In the genomic region with DNA sequence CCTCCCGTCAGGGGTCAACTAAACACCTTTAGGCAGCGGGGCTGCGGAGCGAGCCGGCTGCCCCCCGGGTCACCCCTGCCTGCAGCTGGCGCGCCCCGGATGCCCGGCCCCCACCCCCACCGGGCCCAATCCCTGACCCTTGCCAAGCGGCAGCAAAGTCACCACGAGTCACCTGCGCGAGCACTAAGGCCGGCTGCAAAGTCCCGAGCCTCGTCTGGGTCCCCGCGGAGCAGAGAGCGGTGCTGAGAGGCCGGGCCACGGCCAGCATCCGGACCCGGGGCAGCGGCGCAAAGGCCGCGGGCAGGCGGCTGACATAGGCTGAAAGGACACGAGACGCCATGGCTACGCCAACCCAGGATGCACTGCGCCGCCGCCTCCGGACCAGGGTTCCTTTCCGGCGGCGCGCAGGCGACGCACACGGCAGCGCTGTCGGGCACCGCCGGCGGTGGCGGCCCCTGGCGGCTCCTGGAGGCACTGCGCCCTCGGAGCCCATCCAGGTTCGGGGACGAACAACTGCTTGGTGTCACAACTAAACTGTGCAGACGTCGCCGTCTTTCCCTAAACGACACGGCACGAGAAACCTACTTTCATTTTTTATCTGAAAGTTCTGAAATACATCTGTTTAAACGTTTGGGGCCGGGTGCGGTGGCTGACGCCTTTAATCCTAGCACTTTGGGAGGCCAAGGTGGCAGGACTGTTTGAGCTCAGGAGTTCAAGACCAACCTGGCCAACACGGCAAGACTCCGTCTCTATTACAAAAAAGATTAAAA, we compare ENCODE assay signal across 8 cellular contexts. TPM values are rescaled to one million over a fixed set of nuclear protein-coding genes. Genes with fewer than 3 reads are reported as not detected.
DNase-seq lines count a peak whose midpoint lies in the region; ATAC-seq and TF ChIP-seq lines count a peak whose summit lies in the region.

A gene (minus strand): TSS at position 366 of the 770 bp plus-strand sequence. CDS start 26 bp downstream, at position 340.

- in situ Hi-C loops in endometrial microvascular endothelial cells (cut with HindIII; ENCODE audit: inconsistent ontology term, low pct_unique_long_range_greater_than_20kb, low sequenced_read_pairs): no loop called here

- H3K4me1 Mint-ChIP-seq in Calu3 (ENCODE audit: low read depth, unreplicated experiment) (peaks cover 9% of the 10 kb centered on the region), mesothelial cell of epicardium (peaks cover 9% of the 10 kb centered on the region)

- peak within 1 kb of the TSS; percentile 58 for H3K27ac Mint-ChIP-seq in Calu3 (ENCODE audit: unreplicated experiment)
- peak within 1 kb of the TSS; percentile 40 for H3K27ac Mint-ChIP-seq in mesothelial cell of epicardium

- CTCF ChIA-PET in Calu3 (lab: Charles Lee): interaction anchor here (0.6 kb wide), 1 partner anchor 105 kb away, joined by 5 read pairs; no protein-coding TSS in a partner anchor

- TF ChIP-seq CTCF in Calu3 (IDR thresholded peaks at IDR 0.05; ENCODE audit: unreplicated experiment) (peak; percentile 98), mesothelial cell of epicardium (IDR thresholded peaks at IDR 0.05; ENCODE audit: unreplicated experiment) (peak; percentile 98)

- H3K27me3 Mint-ChIP-seq in Calu3 (ENCODE audit: unreplicated experiment) (no peaks in the 10 kb centered on the region), mesothelial cell of epicardium (ENCODE audit: low read depth) (no peaks in the 10 kb centered on the region)

- H3K4me3 Mint-ChIP-seq in Calu3 (ENCODE audit: low read depth, unreplicated experiment): peak within 1 kb of the TSS; percentile 81
- peak within 1 kb of the TSS; percentile 81 for H3K4me3 Mint-ChIP-seq in mesothelial cell of epicardium

- H3K36me3 Mint-ChIP-seq in Calu3 (ENCODE audit: insufficient read depth, unreplicated experiment) (peaks cover 61% of the 10 kb centered on the region), mesothelial cell of epicardium (peaks cover 16% of the 10 kb centered on the region)

- H3K9me3 Mint-ChIP-seq in Calu3 (ENCODE audit: low read depth, unreplicated experiment): no peaks in the 10 kb centered on the region
- H3K9me3 Mint-ChIP-seq in mesothelial cell of epicardium: no peaks in the 10 kb centered on the region

- DNase-seq in Calu3 (peak; percentile 97), HT1080 (ENCODE audit: low read depth) (peak; percentile 79), NOMO-1 treated with DMSO at 0.1 percent for 48 hours (lab: John Stamatoyannopoulos, UW; ENCODE audit: unreplicated experiment) (peak; percentile 88), mesothelial cell of epicardium (ENCODE audit: low spot score in 2 of 2, unreplicated experiment in 2 of 2) (peak; percentile 77 to 96)
- DNase-seq in activated CD8-positive, alpha-beta memory T cell treated with anti-CD3 and anti-CD28 coated beads, Interleukin-2, amount 50 U/mL, for 1 hour (ENCODE audit: extremely low read depth): peak; percentile 54
- peak; percentile 75 to 82 for DNase-seq in stimulated activated CD8-positive, alpha-beta memory T cell treated with anti-CD3 and anti-CD28 coated beads, Interleukin-15, amount 100 ng/mL, for 4 hours (ENCODE audit: low read depth in 2 of 2)

- intact Hi-C loops in Calu3 (cut with micrococcal nuclease; ENCODE audit: unreplicated experiment): no loop called here

- no TSS peak for BruUV-seq in Calu3 (replicated peaks; lab: Mats Ljungman, UMichigan)

- peak; percentile 93 for ATAC-seq in GM21360 (IDR thresholded peaks at IDR 0.05; ENCODE audit: unreplicated experiment)

RNA-seq across cellular contexts. Expression of the gene that starts here (rescaled TPM):
- 143 and 150 TPM in 2 replicates for total RNA-seq in Calu3 (2022)
- 340 and 370 TPM in 2 replicates for total RNA-seq in HT1080 (2014; rRNA removed; shearing (Covaris generic))
- polyA plus RNA-seq in HT1080 (2015; cell fraction: cytosol; rRNA removed): 386 and 388 TPM in 2 replicates
- 180 and 186 TPM in 2 replicates for polyA plus RNA-seq in HT1080 (2015; cell fraction: nucleus; rRNA removed)
- total RNA-seq in endometrial microvascular endothelial cells (ENCODE audit: inconsistent ontology term): 148 TPM
- 61.0 to 66.7 TPM (median 63.7 TPM) in 3 replicates for total RNA-seq in mesothelial cell of epicardium

Comparison
In these comparisons a context has a peak if more than half of its experiments do, and no peak if none do; other contexts are left out.
1. Peak in every context shown above with its lines: DNase-seq and ATAC-seq.